20 cellular contexts compared by ENCODE assay signal in the genomic region with DNA sequence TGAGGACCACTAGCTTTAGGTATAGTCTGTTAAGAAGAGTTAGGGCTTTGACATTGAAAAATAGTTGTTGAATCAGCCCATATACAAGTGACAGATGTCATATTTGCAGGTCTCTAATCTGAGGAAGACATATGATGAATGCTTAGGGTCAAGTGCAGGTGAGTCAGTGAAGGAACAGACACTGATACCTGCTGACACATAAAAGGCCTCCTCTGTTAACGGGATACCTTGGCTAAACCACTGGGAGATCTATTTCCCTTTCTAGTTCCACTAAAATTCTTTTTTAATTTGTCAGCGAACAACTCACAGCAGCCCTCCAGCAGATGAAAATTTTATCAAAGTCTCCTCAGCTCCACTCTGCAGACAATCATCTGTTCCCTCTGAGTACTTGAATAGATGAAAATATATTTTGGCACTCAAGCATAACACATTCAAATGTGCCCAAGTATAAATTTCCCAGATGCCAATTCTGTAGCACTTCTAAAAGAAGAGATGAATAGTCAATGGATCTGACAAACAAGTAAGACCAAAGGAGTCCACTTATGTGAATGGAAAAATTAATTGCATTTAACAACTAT.
DNase-seq lines count a peak whose midpoint lies in the region; ATAC-seq, FAIRE-seq and TF ChIP-seq lines count a peak whose summit lies in the region.
"Had no signal": no experiment of that assay in that cellular context is flagged by ENCODE, and none has a peak within 500 bp of the region (broad histone marks: within the 10 kb centered on the region; RNA-seq: fewer than 3 reads in every experiment).

No MANE protein-coding gene starts in this region.

- H3K9me1 ChIP-seq in keratinocyte (ENCODE audit: control insufficient read depth, extremely low read depth, insufficient read depth, low read length): no peaks in the 10 kb centered on the region

- H3K79me2 ChIP-seq in keratinocyte (ENCODE audit: control insufficient read depth, insufficient read depth, low read length): no peaks in the 10 kb centered on the region

- peaks cover 38% of the 10 kb centered on the region for H3K36me3 ChIP-seq in left ventricle myocardium inferior
- H3K36me3 ChIP-seq in keratinocyte (ENCODE audit: control insufficient read depth in 2 of 2, extremely low read depth in 1 of 2, insufficient read depth in 2 of 2, low read length in 2 of 2): peaks cover 2 to 4% of the 10 kb centered on the region in 2 experiments

- H3K9me3 Mint-ChIP-seq in activated T-helper 1 cell treated with anti-CD3 and anti-CD28 coated beads, Interleukin-12 subunit alpha, Interleukin-12 subunit beta, Interleukin-2, Interleukin-4 antibody, amounts not matched to agents 30 ng/mL and 10 ng/mL and 1 ng/mL, durations not matched to agents 14 hours and 24 hours and 36 hours: no peaks in the 10 kb centered on the region

- no peak overlapping the region for H3K27ac Mint-ChIP-seq in activated T-helper 1 cell treated with anti-CD3 and anti-CD28 coated beads, Interleukin-12 subunit alpha, Interleukin-12 subunit beta, Interleukin-2, Interleukin-4 antibody, amounts not matched to agents 30 ng/mL and 10 ng/mL and 1 ng/mL, durations not matched to agents 14 hours and 24 hours and 36 hours

- TF ChIP-seq CTCF in left ventricle myocardium inferior (IDR thresholded peaks at IDR 0.05; ENCODE audit: borderline replicate concordance) (no peak), keratinocyte (optimal IDR thresholded peaks at IDR 0.05 in 1 of 3, IDR thresholded peaks at IDR 0.05 in 1 of 3, conservative IDR thresholded peaks at IDR 0.05 in 1 of 3; ENCODE audit: extremely low read depth in 1 of 3, insufficient read depth in 2 of 3, low read length in 3 of 3) (no peak)

- peaks cover 12% of the 10 kb centered on the region for H3K9me3 ChIP-seq in left ventricle myocardium inferior (replicated peaks)
- no peaks in the 10 kb centered on the region for H3K9me3 ChIP-seq in keratinocyte (ENCODE audit: control insufficient read depth, low read depth, low read length)
- H3K9me3 ChIP-seq: Peyer's patch had no signal

- H3K4me1 Mint-ChIP-seq in activated T-helper 1 cell treated with anti-CD3 and anti-CD28 coated beads, Interleukin-12 subunit alpha, Interleukin-12 subunit beta, Interleukin-2, Interleukin-4 antibody, amounts not matched to agents 30 ng/mL and 10 ng/mL and 1 ng/mL, durations not matched to agents 14 hours and 24 hours and 36 hours (ENCODE audit: low read depth): no peaks in the 10 kb centered on the region

- H3K4me3 Mint-ChIP-seq in activated T-helper 1 cell treated with anti-CD3 and anti-CD28 coated beads, Interleukin-12 subunit alpha, Interleukin-12 subunit beta, Interleukin-2, Interleukin-4 antibody, amounts not matched to agents 30 ng/mL and 10 ng/mL and 1 ng/mL, durations not matched to agents 14 hours and 24 hours and 36 hours: no peak overlapping the region

- H3K27me3 ChIP-seq in left ventricle myocardium inferior (ENCODE audit: low read depth) (no peaks in the 10 kb centered on the region), keratinocyte (ENCODE audit: control insufficient read depth, extremely low read depth, insufficient read depth, low read length) (no peaks in the 10 kb centered on the region)
- H3K27me3 ChIP-seq: Peyer's patch had no signal

- H3K4me1 ChIP-seq in left ventricle myocardium inferior: peaks cover 15% of the 10 kb centered on the region
- H3K4me1 ChIP-seq in keratinocyte (ENCODE audit: control insufficient read depth, extremely low read depth, insufficient read depth, low read length): peaks cover 3% of the 10 kb centered on the region
- H3K4me1 ChIP-seq: Peyer's patch had no signal

- H3K27me3 Mint-ChIP-seq in activated T-helper 1 cell treated with anti-CD3 and anti-CD28 coated beads, Interleukin-12 subunit alpha, Interleukin-12 subunit beta, Interleukin-2, Interleukin-4 antibody, amounts not matched to agents 30 ng/mL and 10 ng/mL and 1 ng/mL, durations not matched to agents 14 hours and 24 hours and 36 hours (ENCODE audit: insufficient read depth): no peaks in the 10 kb centered on the region

- H3K9ac ChIP-seq in keratinocyte (ENCODE audit: control insufficient read depth, extremely low read depth, insufficient read depth, low read length): no peak overlapping the region
- H3K9ac ChIP-seq: GM23248, SK-N-SH had no signal

- no peak for DNase-seq in Right ventricle myocardium superior
- no peak for DNase-seq in left ventricle myocardium inferior
- peak; percentile 26 to 55 for DNase-seq in NCI-H526 (lab: John Stamatoyannopoulos, UW)
- DNase-seq in keratinocyte (ENCODE audit: low read depth, low spot score): no peak
- no peak for DNase-seq in activated T-helper 1 cell treated with anti-CD3 and anti-CD28 coated beads, Interleukin-12 subunit alpha, Interleukin-12 subunit beta, Interleukin-2, Interleukin-4 antibody, amounts not matched to agents 30 ng/mL and 10 ng/mL and 1 ng/mL, durations not matched to agents 14 hours and 24 hours and 36 hours (ENCODE audit: low spot score)
- DNase-seq in activated T-cell treated with anti-CD3 and anti-CD28 coated beads, Interleukin-2, amount 50 U/mL, for 1 hour: no peak
- DNase-seq: C1 segment of cervical spinal cord, GF-D8, GM23248, HCEC 1CT, KBM-7, NCI-H146, NCI-H2081 treated with DMSO at 0.1 percent for 48 hours, NCI-H774, Peyer's patch, SHP77, SK-N-SH had no signal

- peaks cover 1% of the 10 kb centered on the region for H3K36me3 Mint-ChIP-seq in activated T-helper 1 cell treated with anti-CD3 and anti-CD28 coated beads, Interleukin-12 subunit alpha, Interleukin-12 subunit beta, Interleukin-2, Interleukin-4 antibody, amounts not matched to agents 30 ng/mL and 10 ng/mL and 1 ng/mL, durations not matched to agents 14 hours and 24 hours and 36 hours (ENCODE audit: low read depth)

- intact Hi-C loops in Right ventricle myocardium superior (cut with DNase I) (no loop called here), left ventricle myocardium inferior (cut with micrococcal nuclease) (no loop called here)
- intact Hi-C loops in activated T-helper 1 cell treated with anti-CD3 and anti-CD28 coated beads, Interleukin-12 subunit alpha, Interleukin-12 subunit beta, Interleukin-2, Interleukin-4 antibody, amounts not matched to agents 30 ng/mL and 10 ng/mL and 1 ng/mL, durations not matched to agents 14 hours and 24 hours and 36 hours (cut with micrococcal nuclease): no loop called here

- H3K4me2 ChIP-seq in keratinocyte (ENCODE audit: control insufficient read depth, extremely low read depth, insufficient read depth, low read depth, low read length): no peak overlapping the region
- H3K4me2 ChIP-seq: SK-N-SH had no signal

- dilution Hi-C loops in keratinocyte (cut with MboI; ENCODE audit: extremely low pct_ligation_motif_present, low sequenced_read_pairs): no loop called here

- H3K4me3 ChIP-seq in left ventricle myocardium inferior (no peak overlapping the region), keratinocyte (ENCODE audit: control insufficient read depth in 2 of 3, extremely low read depth in 1 of 3, insufficient read depth in 2 of 3, low read depth in 1 of 3, low read length in 3 of 3) (no peak overlapping the region)
- H3K4me3 ChIP-seq: GM23248, Peyer's patch had no signal

- no peaks in the 10 kb centered on the region for H4K20me1 ChIP-seq in keratinocyte (ENCODE audit: control insufficient read depth, extremely low read depth, insufficient read depth, low read length)

- ATAC-seq in Right ventricle myocardium superior (ENCODE audit: poor library complexity): peak; percentile 69
- ATAC-seq in HG03571 (IDR thresholded peaks at IDR 0.05; ENCODE audit: unreplicated experiment): no peak

- no peak overlapping the region for H3K27ac ChIP-seq in left ventricle myocardium inferior (replicated peaks)
- no peak overlapping the region for H3K27ac ChIP-seq in keratinocyte (ENCODE audit: control insufficient read depth, insufficient read depth, low read length)
- H3K27ac ChIP-seq: GM23248, Peyer's patch had no signal

- FAIRE-seq in keratinocyte (lab: Jason Lieb, UNC): peak; percentile 90
- FAIRE-seq: GM12891, GM18507 had no signal

- no peak overlapping the region for H2AFZ ChIP-seq in keratinocyte (ENCODE audit: control insufficient read depth, low read length)
- H2AFZ ChIP-seq: GM23248 had no signal

Comparison
In these comparisons a context has a peak if more than half of its experiments do, and no peak if none do; other contexts are left out.
1. DNase-seq: peak in NCI-H526 (2 of 2); none in Right ventricle myocardium superior (single experiment), left ventricle myocardium inferior (single experiment), keratinocyte (single experiment), activated T-helper 1 cell treated with anti-CD3 and anti-CD28 coated beads, Interleukin-12 subunit alpha, Interleukin-12 subunit beta, Interleukin-2, Interleukin-4 antibody, amounts not matched to agents 30 ng/mL and 10 ng/mL and 1 ng/mL, durations not matched to agents 14 hours and 24 hours and 36 hours (single experiment) and activated T-cell treated with anti-CD3 and anti-CD28 coated beads, Interleukin-2, amount 50 U/mL, for 1 hour (single experiment).